ENCODE assay signal across 29 cellular contexts in the genomic region with DNA sequence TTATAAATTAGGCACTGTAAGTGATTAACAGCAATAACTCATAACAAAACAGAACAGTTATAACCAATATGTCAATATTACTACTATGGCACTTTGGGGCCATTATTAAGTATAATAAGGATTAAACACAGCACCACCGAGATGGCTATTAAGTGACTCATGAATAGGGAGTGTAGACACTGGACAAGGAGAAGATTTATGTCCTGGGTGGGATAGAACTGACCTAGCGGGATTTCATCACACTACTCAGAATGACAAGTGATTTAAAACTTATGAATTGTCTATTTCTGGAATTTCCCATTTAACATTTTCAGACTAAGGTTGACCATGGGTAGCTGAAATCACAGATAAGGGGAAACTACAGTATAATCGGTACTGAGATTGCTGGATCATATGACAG.
A peak's percentile ranks its signal among the peaks of the same experiment; 100 is the strongest.
DNase-seq lines count a peak whose midpoint lies in the region; ATAC-seq, FAIRE-seq and TF ChIP-seq lines count a peak whose summit lies in the region.
"Had no signal": no experiment of that assay in that cellular context is flagged by ENCODE, and none has a peak within 500 bp of the region (broad histone marks: within the 10 kb centered on the region; RNA-seq: fewer than 3 reads in every experiment).

No MANE protein-coding gene starts in this region.

- no peak for ATAC-seq in K562
- ATAC-seq in GM18511 (IDR thresholded peaks at IDR 0.05; ENCODE audit: unreplicated experiment), result no peak
- ATAC-seq: effector memory CD8-positive, alpha-beta T cell; esophagus mucosa; left lobe of liver; naive thymus-derived CD8-positive, alpha-beta T cell; Right ventricle myocardium inferior; stimulated activated effector memory CD8-positive, alpha-beta T cell treated with anti-CD3 and anti-CD28 coated beads, Interleukin-12 subunit alpha, Interleukin-12 subunit beta, amount 100 ng/mL, for 72 hours; upper lobe of right lung had no signal

- BruUV-seq in K562 (replicated peaks; lab: Mats Ljungman, UMichigan), result no TSS peak

- TF ChIP-seq CTCF in K562 (IDR thresholded peaks at IDR 0.05 in 2 of 3, conservative IDR thresholded peaks at IDR 0.05 in 1 of 3; ENCODE audit: insufficient read depth in 2 of 3, low read depth in 1 of 3, low read length in 3 of 3), result no peak

- no peak overlapping the region for H3K27ac ChIP-seq in K562 (ENCODE audit: extremely low read depth, low read depth, low read length)
- H3K27ac ChIP-seq: upper lobe of right lung, WERI-Rb-1 had no signal

- no peak for TF ChIP-seq POLR2A in K562 (conservative IDR thresholded peaks at IDR 0.05)

- no peaks in the 10 kb centered on the region for H3K4me1 ChIP-seq in K562 (replicated peaks in 1 of 2; ENCODE audit: control insufficient read depth in 2 of 2, insufficient read depth in 2 of 2, low read length in 2 of 2)
- H3K4me1 ChIP-seq: upper lobe of right lung had no signal

- H3K27me3 ChIP-seq in K562 (ENCODE audit: control insufficient read depth in 2 of 2, insufficient read depth in 2 of 2, low read length in 2 of 2), result peaks cover 0 to 9% of the 10 kb centered on the region in 2 experiments; a peak in 2 of 5 replicates
- H3K27me3 ChIP-seq: upper lobe of right lung had no signal

- H3K9ac ChIP-seq in K562 (ENCODE audit: insufficient read depth in 1 of 2, low read depth in 2 of 2, low read length in 2 of 2), result no peak overlapping the region

- no peaks in the 10 kb centered on the region for H3K36me3 ChIP-seq in K562 (ENCODE audit: control insufficient read depth, insufficient read depth, low read length)
- H3K36me3 ChIP-seq: upper lobe of right lung, WERI-Rb-1 had no signal

- TF ChIP-seq RAD21 in Ishikawa (IDR thresholded peaks at IDR 0.05; ENCODE audit: low read depth) (no peak), K562 (CRISPR knock-in tag; conservative IDR thresholded peaks at IDR 0.05 in 1 of 2, IDR thresholded peaks at IDR 0.05 in 1 of 2) (no peak)

- FAIRE-seq in K562 (lab: Jason Lieb, UNC), result no peak
- FAIRE-seq: bronchial epithelial cell, colon, small intestine had no signal

- in situ Hi-C loops in K562 (cut with MboI), result no loop called here

- no peaks in the 10 kb centered on the region; the same call in 1 of the 2 replicates for H4K20me1 ChIP-seq in K562 (replicated peaks; ENCODE audit: control insufficient read depth, insufficient read depth, low read length)

- no peaks in the 10 kb centered on the region for H3K79me2 ChIP-seq in K562 (ENCODE audit: control insufficient read depth, insufficient read depth, low read length)

- no peak overlapping the region for H3K4me2 ChIP-seq in K562 (ENCODE audit: insufficient read depth, low read length)

- no peaks in the 10 kb centered on the region for H3K9me3 ChIP-seq in K562 (replicated peaks; ENCODE audit: control insufficient read depth, insufficient read depth, low read depth, low read length)
- H3K9me3 ChIP-seq: upper lobe of right lung had no signal

- POLR2A ChIA-PET in K562 (lab: Yijun Ruan, JAX), result no interaction called here

- H3K9me1 ChIP-seq in K562 (ENCODE audit: control insufficient read depth, insufficient read depth, low read length), result no peaks in the 10 kb centered on the region

- H3K4me3 ChIP-seq in K562, result no peak overlapping the region
- H3K4me3 ChIP-seq: upper lobe of right lung had no signal

- TF ChIP-seq EP300 in Ishikawa (IDR thresholded peaks at IDR 0.05; ENCODE audit: borderline replicate concordance) (no peak), K562 (IDR thresholded peaks at IDR 0.05; ENCODE audit: low read length) (no peak)

- WGBS in K562 (ENCODE audit: insufficient coverage, low coverage, missing lambda C conversion rate), result 0% methylated on average over 3 of the region's 3 CpGs

- DNase-seq in EH (ENCODE audit: low read depth) (peak; percentile 85), K562 (ENCODE audit: extremely low read depth in 1 of 4, low spot score in 3 of 4) (no peak), kidney tubule cell (ENCODE audit: low spot score) (peak; percentile 24), ureter (ENCODE audit: low spot score) (no peak), NCI-H748 (lab: John Stamatoyannopoulos, UW; ENCODE audit: unreplicated experiment) (no peak), OCI-M1 (lab: John Stamatoyannopoulos, UW) (no peak)
- DNase-seq: ACHN; activated CD4-positive, alpha-beta T cell treated with anti-CD3 and anti-CD28 coated beads, Interleukin-2, amount 10 ng/mL, durations not matched to agents 24 days and 14 days; activated naive CD4-positive, alpha-beta T cell; activated T-cell treated with anti-CD3 and anti-CD28 coated beads, Interleukin-2, amount 50 U/mL, for 48 hours; effector memory CD8-positive, alpha-beta T cell; glutamatergic neuron; Karpas-422; naive thymus-derived CD8-positive, alpha-beta T cell; NCI-H187; NCI-H748 treated with DMSO at 0.1 percent for 48 hours; small intestine; substantia nigra; T-helper 9 cell; upper lobe of right lung; WERI-Rb-1 had no signal

- CTCF ChIA-PET in K562 (lab: Yijun Ruan, JAX; ENCODE audit: low intra/inter-chr PET ratio), result no interaction called here

- H2AFZ ChIP-seq in K562 (ENCODE audit: low read depth, low read length), result no peak overlapping the region

- intact Hi-C loops in K562 (cut with micrococcal nuclease), result no loop called here

TF ChIP-seq in Ishikawa, 13 proteins besides CTCF, POLR2A, EP300 and RAD21:
- no peak for TF ChIP-seq FOXM1 (IDR thresholded peaks at IDR 0.05; ENCODE audit: borderline replicate concordance, low read depth)
- TF ChIP-seq CEBPB (IDR thresholded peaks at IDR 0.05), result peak; percentile 52; the same call in 1 of the 2 replicates
- TF ChIP-seq TEAD4 (IDR thresholded peaks at IDR 0.05), result no peak

TF ChIP-seq in K562, 482 proteins besides CTCF, POLR2A, EP300 and RAD21:
- TF ChIP-seq HIVEP1 (CRISPR knock-in tag; IDR thresholded peaks at IDR 0.05) (no peak), MEIS2 (IDR thresholded peaks at IDR 0.05; ENCODE audit: partially characterized antibody) (peak; percentile 6)

Comparison
In these comparisons a context has a peak if more than half of its experiments do, and no peak if none do; other contexts are left out.
1. DNase-seq: peak in EH (single experiment) and kidney tubule cell (single experiment); none in K562 (0 of 4), ureter (single experiment), NCI-H748 (single experiment) and OCI-M1 (single experiment).